ENCODE assay signal across 16 cellular contexts in genomic region chr5:89293849-89294248, GRCh38.
DNase-seq lines count a peak whose midpoint lies in the region; ATAC-seq and TF ChIP-seq lines count a peak whose summit lies in the region.
"Had no signal": no experiment of that assay in that cellular context is flagged by ENCODE, and none has a peak within 500 bp of the region (broad histone marks: within the 10 kb centered on the region; RNA-seq: fewer than 3 reads in every experiment).

No MANE protein-coding gene starts in this region.

- TF ChIP-seq CTCF in lung (IDR thresholded peaks at IDR 0.05; ENCODE audit: control extremely low read depth, extremely low read depth) = no peak
- no peak for TF ChIP-seq CTCF in BE2C (IDR thresholded peaks at IDR 0.05; ENCODE audit: low read depth, low read length)

- H3K9ac ChIP-seq in adipocyte (ENCODE audit: low read length) = no peak overlapping the region

- in situ Hi-C loops in KBM-7 (cut with MboI; ENCODE audit: low pct_unique_long_range_greater_than_20kb, low sequenced_read_pairs) = no loop called here

- H3K27me3 ChIP-seq in adipocyte (replicated peaks; ENCODE audit: control insufficient read depth, insufficient read depth, low read length) (no peaks in the 10 kb centered on the region), lung (ENCODE audit: control insufficient read depth, insufficient read depth) (no peaks in the 10 kb centered on the region), BE2C (no peaks in the 10 kb centered on the region)
- H3K27me3 ChIP-seq: foreskin keratinocyte had no signal

- DNase-seq in AG20443 (ENCODE audit: low spot score) = peak; percentile 14
- peak; percentile 84 for DNase-seq in KBM-7
- DNase-seq in adipocyte (ENCODE audit: low read depth) = peak; percentile 79
- no peak for DNase-seq in lung (ENCODE audit: low spot score)
- no peak for DNase-seq in NCI-H526 treated with DMSO at 0.1 percent for 48 hours (lab: John Stamatoyannopoulos, UW)
- no peak for DNase-seq in BE2C
- DNase-seq in NCI-H2171 (lab: John Stamatoyannopoulos, UW) = no peak
- DNase-seq: activated CD4-positive, alpha-beta memory T cell treated with anti-CD3 and anti-CD28 coated beads, Interleukin-2, amount 10 ng/mL, durations not matched to agents 7 days and 5 days; activated naive CD4-positive, alpha-beta T cell; foreskin keratinocyte; NCI-H1417; NCI-H774; stimulated activated CD4-positive, alpha-beta T cell treated with anti-CD3 and anti-CD28 coated beads, Interleukin-2, amount 100 ng/mL, for 24 hours; stimulated activated naive CD4-positive, alpha-beta T cell had no signal

- no peak overlapping the region for H3K27ac ChIP-seq in lung (ENCODE audit: low read depth in 1 of 2, low read length in 1 of 2)
- H3K27ac ChIP-seq: C4-2B, foreskin keratinocyte had no signal

- H3K4me3 ChIP-seq in adipocyte (ENCODE audit: low read length) (no peak overlapping the region), lung (no peak overlapping the region), BE2C (ENCODE audit: low read depth, low read length) (no peak overlapping the region)

- 9 to 20% methylated on average over 2 of the region's 2 CpGs for WGBS in lung, 2 donors

- ATAC-seq in lung (ENCODE audit: insufficient read depth, low FRiP score) = peak; percentile 19
- ATAC-seq in SK-N-SH treated with all-trans-retinoic acid at 6 μM for 48 hours = no peak
- ATAC-seq: foreskin keratinocyte had no signal

- H3K9me3 ChIP-seq in adipocyte (ENCODE audit: control insufficient read depth, low read length) (no peaks in the 10 kb centered on the region), lung (ENCODE audit: control insufficient read depth in 2 of 2, insufficient read depth in 1 of 2, low read length in 1 of 2) (no peaks in the 10 kb centered on the region), BE2C (no peaks in the 10 kb centered on the region)

- H3K4me1 ChIP-seq in adipocyte (ENCODE audit: control insufficient read depth, insufficient read depth, low read length) (peaks cover 5% of the 10 kb centered on the region), lung (ENCODE audit: control insufficient read depth in 2 of 2, insufficient read depth in 2 of 2, low read length in 2 of 2) (no peaks in the 10 kb centered on the region), BE2C (no peaks in the 10 kb centered on the region)

- H3K36me3 ChIP-seq in adipocyte (ENCODE audit: control insufficient read depth, insufficient read depth, low read length, severe bottlenecking) (no peaks in the 10 kb centered on the region), lung (ENCODE audit: control insufficient read depth in 2 of 2, insufficient read depth in 2 of 2, low read length in 2 of 2) (no peaks in the 10 kb centered on the region), BE2C (no peaks in the 10 kb centered on the region)

TF ChIP-seq in SK-N-SH treated with all-trans-retinoic acid at 6 μM for 48 hours, 23 proteins besides CTCF, POLR2A, EP300 and RAD21:
- no peak for TF ChIP-seq ZNF8 (CRISPR knock-in tag; IDR thresholded peaks at IDR 0.05)
- no peak for TF ChIP-seq ZC3H10 (CRISPR knock-in tag; IDR thresholded peaks at IDR 0.05)
- no peak for TF ChIP-seq CSDC2 (CRISPR knock-in tag; IDR thresholded peaks at IDR 0.05)
- TF ChIP-seq TSHZ2 (CRISPR knock-in tag; IDR thresholded peaks at IDR 0.05) = no peak
- TF ChIP-seq POU6F1 (CRISPR knock-in tag; IDR thresholded peaks at IDR 0.05; ENCODE audit: borderline replicate concordance, low read depth) = no peak
- no peak for TF ChIP-seq ZNF70 (CRISPR knock-in tag; IDR thresholded peaks at IDR 0.05)
- no peak for TF ChIP-seq ISL1 (CRISPR knock-in tag; IDR thresholded peaks at IDR 0.05)
- TF ChIP-seq ARNTL (CRISPR knock-in tag; IDR thresholded peaks at IDR 0.05; ENCODE audit: borderline replicate concordance, low read depth) = no peak
- no peak for TF ChIP-seq ZFP3 (CRISPR knock-in tag; IDR thresholded peaks at IDR 0.05)
- no peak for TF ChIP-seq ZFP30 (CRISPR knock-in tag; IDR thresholded peaks at IDR 0.05)
- TF ChIP-seq TCF4 (CRISPR knock-in tag; IDR thresholded peaks at IDR 0.05; ENCODE audit: borderline replicate concordance) = no peak
- TF ChIP-seq TOX (CRISPR knock-in tag; IDR thresholded peaks at IDR 0.05; ENCODE audit: borderline replicate concordance) = no peak
TF ChIP-seq in SK-N-SH treated with all-trans-retinoic acid at 6 μM for 48 hours: peak in this region for 0.

Comparison
In these comparisons a context has a peak if more than half of its experiments do, and no peak if none do; other contexts are left out.
1. DNase-seq: peak in AG20443 (single experiment), KBM-7 (single experiment) and adipocyte (single experiment); none in lung (single experiment), NCI-H526 treated with DMSO at 0.1 percent for 48 hours (single experiment), BE2C (single experiment) and NCI-H2171 (single experiment).